ENCODE assay signal across 1 cellular context in genomic region chr22:20867179-20868099, GRCh38.
TF ChIP-seq lines count a peak whose summit lies in the region.

No MANE protein-coding gene starts in this region.

TF ChIP-seq in HepG2, 621 proteins besides CTCF, POLR2A, EP300 and RAD21 (continues in another document):
- TF ChIP-seq ZFP36L2 (CRISPR knock-in tag; IDR thresholded peaks at IDR 0.05) (no peak), SMAD3 (CRISPR knock-in tag; IDR thresholded peaks at IDR 0.05) (no peak), ZNF296 (CRISPR knock-in tag; conservative IDR thresholded peaks at IDR 0.05) (no peak), CAMTA2 (CRISPR knock-in tag; IDR thresholded peaks at IDR 0.05; ENCODE audit: borderline replicate concordance) (no peak), ZNF382 (CRISPR knock-in tag; IDR thresholded peaks at IDR 0.05; ENCODE audit: borderline replicate concordance) (no peak), ARID4A (CRISPR knock-in tag; IDR thresholded peaks at IDR 0.05; ENCODE audit: borderline replicate concordance) (no peak; the same call in 1 of the 2 replicates), MTA1 (CRISPR knock-in tag; IDR thresholded peaks at IDR 0.05; ENCODE audit: borderline replicate concordance) (no peak), ZFP91 (CRISPR knock-in tag; IDR thresholded peaks at IDR 0.05; ENCODE audit: borderline replicate concordance) (0 out of 2 replicates have a peak, but pooled peaks have one; percentile 19), PHF21A (CRISPR knock-in tag; IDR thresholded peaks at IDR 0.05) (0 out of 2 replicates have a peak, but pooled peaks have one; percentile 39), ZNF280D (CRISPR knock-in tag; IDR thresholded peaks at IDR 0.05) (no peak), TOE1 (CRISPR knock-in tag; IDR thresholded peaks at IDR 0.05) (no peak), HMGXB4 (CRISPR knock-in tag; IDR thresholded peaks at IDR 0.05; ENCODE audit: borderline replicate concordance in 1 of 2, low read depth in 1 of 2) (0 out of 4 replicates have a peak, but pooled peaks of 1 of the 2 experiments have one; percentile 3), ZNF331 (CRISPR knock-in tag; IDR thresholded peaks at IDR 0.05) (0 out of 2 replicates have a peak, but pooled peaks have one; percentile 20), CEBPZ (IDR thresholded peaks at IDR 0.05; ENCODE audit: low read length) (no peak), RCOR2 (CRISPR knock-in tag; IDR thresholded peaks at IDR 0.05) (0 out of 2 replicates have a peak, but pooled peaks have one; percentile 38), PAXIP1 (CRISPR knock-in tag; conservative IDR thresholded peaks at IDR 0.05) (peak; percentile 62), CREB3 (CRISPR knock-in tag; IDR thresholded peaks at IDR 0.05) (no peak), ZNF414 (CRISPR knock-in tag; IDR thresholded peaks at IDR 0.05) (no peak), ZNF292 (CRISPR knock-in tag; IDR thresholded peaks at IDR 0.05; ENCODE audit: borderline replicate concordance, low read depth) (no peak), POGK (CRISPR knock-in tag; conservative IDR thresholded peaks at IDR 0.05) (no peak), ZNF121 (CRISPR knock-in tag; IDR thresholded peaks at IDR 0.05) (peak; percentile 85), ZNF556 (CRISPR knock-in tag; IDR thresholded peaks at IDR 0.05; ENCODE audit: borderline replicate concordance) (no peak), KDM3A (CRISPR knock-in tag; IDR thresholded peaks at IDR 0.05; ENCODE audit: low read depth) (no peak), ZNF263 (CRISPR knock-in tag; IDR thresholded peaks at IDR 0.05) (peak; percentile 44; the same call in 1 of the 2 replicates), ZNF605 (CRISPR knock-in tag; IDR thresholded peaks at IDR 0.05) (peak; percentile 55; the same call in 1 of the 2 replicates), NR2F1 (CRISPR knock-in tag; IDR thresholded peaks at IDR 0.05) (peak; percentile 30 to 38; a peak in 2 of 4 replicates), ZBTB38 (CRISPR knock-in tag; IDR thresholded peaks at IDR 0.05) (peak; percentile 49; the same call in 1 of the 2 replicates), SETDB1 (CRISPR knock-in tag; IDR thresholded peaks at IDR 0.05; ENCODE audit: borderline replicate concordance) (no peak), HNF1B (CRISPR knock-in tag; IDR thresholded peaks at IDR 0.05) (peak; percentile 58; the same call in 1 of the 2 replicates)
